Comparison of ENCODE assay signal across 18 cellular contexts in the genomic region with DNA sequence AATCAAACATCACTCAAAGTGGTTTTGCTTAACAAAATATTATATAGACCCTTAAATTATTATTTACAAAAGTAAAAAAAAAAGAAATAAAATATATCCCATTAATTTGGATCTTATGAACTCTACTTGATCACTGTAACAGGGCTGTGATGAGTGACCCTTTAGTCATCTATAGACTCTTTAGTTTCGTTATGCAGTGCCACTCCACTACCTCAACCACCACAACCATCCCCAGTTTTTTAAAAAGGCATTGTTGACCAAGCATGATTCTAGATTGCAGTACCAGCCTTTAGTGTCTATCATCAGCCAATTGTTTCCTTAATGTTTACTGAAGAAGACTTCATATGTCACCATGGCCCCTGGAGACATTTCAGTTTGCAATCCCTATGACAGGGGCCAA. TPM values are rescaled to one million over a fixed set of nuclear protein-coding genes. Genes with fewer than 3 reads are reported as not detected.
DNase-seq lines count a peak whose midpoint lies in the region; ATAC-seq and TF ChIP-seq lines count a peak whose summit lies in the region.
"Had no signal": no experiment of that assay in that cellular context is flagged by ENCODE, and none has a peak within 500 bp of the region (broad histone marks: within the 10 kb centered on the region; RNA-seq: fewer than 3 reads in every experiment).

No MANE protein-coding gene starts in this region.

- TF ChIP-seq CTCF in A673 (conservative IDR thresholded peaks at IDR 0.05; ENCODE audit: low read depth, low read length): no peak

- peaks cover 4% of the 10 kb centered on the region for H3K9me3 ChIP-seq in A673 (ENCODE audit: low read depth, low read length, poor library complexity, severe bottlenecking)
- H3K9me3 ChIP-seq: neutrophil had no signal

- H3K27ac ChIP-seq in A673 (ENCODE audit: low read depth, low read length, poor library complexity, severe bottlenecking): no peak overlapping the region
- H3K27ac ChIP-seq: cardiac muscle cell, hepatocyte, HL-60 had no signal

- intact Hi-C loops in A673 (cut with micrococcal nuclease; ENCODE audit: unreplicated experiment): no loop called here

- CTCF ChIA-PET in A673 (lab: Charles Lee): no interaction called here

- DNase-seq in RKO (ENCODE audit: low spot score) (peak; percentile 38), DMS114 treated with DMSO at 0.1 percent for 48 hours (lab: John Stamatoyannopoulos, UW; ENCODE audit: unreplicated experiment) (no peak), A673 (ENCODE audit: low spot score) (no peak)
- DNase-seq in activated T-cell treated with anti-CD3 and anti-CD28 coated beads, Interleukin-2, amount 50 U/mL, for 48 hours: no peak
- DNase-seq: activated CD4-positive, alpha-beta T cell treated with anti-CD3 and anti-CD28 coated beads, Interleukin-2, amount 50 U/mL, for 48 hours; activated naive CD8-positive, alpha-beta T cell treated with anti-CD3 and anti-CD28 coated beads, Interleukin-2, amount 50 U/mL, for 24 hours; NCI-H1417; NCI-H510A had no signal

- H3K4me3 ChIP-seq in A673 (ENCODE audit: low read depth, low read length, poor library complexity, severe bottlenecking): no peak overlapping the region
- H3K4me3 ChIP-seq: cardiac muscle cell, hepatocyte, K562 had no signal

- no TSS peak for BruUV-seq in A673 (replicated peaks; lab: Mats Ljungman, UMichigan)

- peak; percentile 40 for ATAC-seq in GM18519 (IDR thresholded peaks at IDR 0.05; ENCODE audit: low FRiP score, unreplicated experiment)
- ATAC-seq in GM19467 (IDR thresholded peaks at IDR 0.05; ENCODE audit: unreplicated experiment): peak; percentile 36
- ATAC-seq in HG03175 (IDR thresholded peaks at IDR 0.05; ENCODE audit: unreplicated experiment): peak; percentile 72
- ATAC-seq in HG03025 (IDR thresholded peaks at IDR 0.05; ENCODE audit: low FRiP score, unreplicated experiment): no peak
- ATAC-seq: activated naive CD8-positive, alpha-beta T cell treated with anti-CD3 and anti-CD28 coated beads, Interleukin-2, amount 50 U/mL, for 24 hours; K562 had no signal

- peaks cover 33% of the 10 kb centered on the region for H3K4me1 ChIP-seq in A673 (ENCODE audit: insufficient read depth, low read length, poor library complexity, severe bottlenecking)

- no peaks in the 10 kb centered on the region for H3K27me3 ChIP-seq in A673 (replicated peaks; ENCODE audit: insufficient read depth, low read depth, low read length, poor library complexity)
- H3K27me3 ChIP-seq: cardiac muscle cell, hepatocyte, neutrophil had no signal

- H3K36me3 ChIP-seq in A673 (ENCODE audit: insufficient read depth, low read length, poor library complexity, severe bottlenecking): no peaks in the 10 kb centered on the region
- H3K36me3 ChIP-seq: cardiac muscle cell, neutrophil had no signal

- POLR2A ChIA-PET in A673 (lab: Charles Lee; ENCODE audit: low non-redundant PET): no interaction called here

RNA-seq across cellular contexts. Expression of a gene that starts 20.8 kb away (rescaled TPM):
- not detected in 2 replicates for total RNA-seq in A673 (2021)
- total RNA-seq: activated T-helper 1 cell treated with anti-CD3 and anti-CD28 coated beads, Interleukin-12 subunit alpha, Interleukin-12 subunit beta, Interleukin-2, Interleukin-4 antibody, amounts not matched to agents 30 ng/mL and 10 ng/mL and 1 ng/mL, durations not matched to agents 14 hours and 24 hours and 36 hours; K562 had no signal
